In genomic region chr19:46786236-46787039, GRCh38 we compare ENCODE assay signal across 1 cellular context.
A peak's percentile ranks its signal among the peaks of the same experiment; 100 is the strongest.
TF ChIP-seq lines count a peak whose summit lies in the region.

No MANE protein-coding gene starts in this region.

TF ChIP-seq in IMR-90, 13 proteins besides CTCF, POLR2A, EP300 and RAD21 (continued from another document):
- TF ChIP-seq ELK1 (IDR thresholded peaks at IDR 0.05; ENCODE audit: borderline replicate concordance, low read depth, low read length) = no peak
- TF ChIP-seq FOS (IDR thresholded peaks at IDR 0.05; ENCODE audit: low read depth, low read length) = peak; percentile 75; the same call in 1 of the 2 replicates
- TF ChIP-seq RCOR1 (IDR thresholded peaks at IDR 0.05; ENCODE audit: insufficient replicate concordance, low read length) = no peak
- peak; percentile 90 for TF ChIP-seq MXI1 (IDR thresholded peaks at IDR 0.05; ENCODE audit: borderline replicate concordance, low read depth, low read length)
- no peak for TF ChIP-seq SMC3 (IDR thresholded peaks at IDR 0.05; ENCODE audit: low read depth, low read length)
- TF ChIP-seq NFE2L2 (IDR thresholded peaks at IDR 0.05; ENCODE audit: low read depth, low read length) = peak; percentile 87
- TF ChIP-seq CEBPB (IDR thresholded peaks at IDR 0.05; ENCODE audit: low read depth, low read length) = no peak
- no peak for TF ChIP-seq RFX5 (IDR thresholded peaks at IDR 0.05; ENCODE audit: low read depth, low read length)
- peak; percentile 33; the same call in 1 of the 2 replicates for TF ChIP-seq BHLHE40 (IDR thresholded peaks at IDR 0.05; ENCODE audit: low read depth, low read length)
- no peak for TF ChIP-seq USF2 (IDR thresholded peaks at IDR 0.05; ENCODE audit: low read depth, low read length)
- TF ChIP-seq CHD1 (IDR thresholded peaks at IDR 0.05; ENCODE audit: low read depth, low read length) = no peak
TF ChIP-seq in IMR-90: peak in this region for 5.
